8 cellular contexts compared by ENCODE assay signal in the genomic region with DNA sequence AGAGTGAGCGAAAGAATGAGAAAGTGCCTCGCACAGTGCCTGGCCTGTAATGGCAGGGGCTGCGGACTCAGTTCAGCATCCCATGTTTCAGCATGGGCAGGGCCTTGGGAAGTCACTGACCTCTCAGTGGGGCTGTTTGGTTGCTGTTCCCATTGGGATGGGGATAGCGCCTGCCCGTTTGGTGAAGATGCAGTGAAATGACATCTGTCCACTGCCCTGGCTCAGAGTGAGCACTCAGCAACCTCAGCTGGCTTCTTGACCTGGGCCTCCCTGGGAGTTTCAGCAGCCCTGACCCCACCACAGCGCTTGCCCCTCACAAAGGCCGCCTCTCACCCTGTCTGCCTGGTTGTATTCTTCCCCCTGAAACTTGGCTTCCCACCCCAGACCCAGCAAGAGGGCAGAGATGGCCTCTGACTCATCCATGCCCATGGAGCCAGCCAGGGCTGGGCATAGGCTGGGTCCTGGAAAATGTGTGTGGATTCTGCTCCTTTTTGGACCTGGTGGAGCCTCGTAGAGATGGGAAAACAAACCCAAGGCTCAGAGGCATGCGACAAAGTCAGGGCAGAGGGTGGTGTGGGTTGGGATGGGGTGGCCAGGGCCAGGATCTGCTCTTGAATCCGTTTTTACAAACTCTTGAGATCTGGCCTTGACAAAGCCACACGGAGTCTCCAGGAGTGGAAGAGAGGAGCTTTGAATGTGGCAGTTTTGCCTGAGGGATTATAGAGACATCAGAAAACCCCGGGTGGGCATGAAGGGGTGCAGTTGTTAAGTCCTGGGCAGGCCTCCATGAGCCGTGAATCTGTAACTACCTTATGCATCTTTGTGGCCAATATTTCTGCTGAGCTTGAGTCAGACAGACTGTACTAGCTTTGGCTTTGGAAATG. TPM values are rescaled to one million over a fixed set of nuclear protein-coding genes. Genes with fewer than 3 reads are reported as not detected.
DNase-seq lines count a peak whose midpoint lies in the region; ATAC-seq and TF ChIP-seq lines count a peak whose summit lies in the region.

No MANE protein-coding gene starts in this region.

- no peaks in the 10 kb centered on the region; a peak in 1 of 4 replicates for H3K4me1 ChIP-seq in SK-N-SH (ENCODE audit: control insufficient read depth in 1 of 2, insufficient read depth in 2 of 2, low read depth in 1 of 2, low read length in 1 of 2)
- peaks cover 15% of the 10 kb centered on the region for H3K4me1 ChIP-seq in adipocyte (ENCODE audit: control insufficient read depth, insufficient read depth, low read length)
- H3K4me1 ChIP-seq in stomach smooth muscle (ENCODE audit: control insufficient read depth, insufficient read depth, low read length) = peaks cover 19% of the 10 kb centered on the region

- WGBS in SK-N-SH (ENCODE audit: low lambda C conversion rate) = 70% methylated on average over 9 of the region's 13 CpGs

- no peaks in the 10 kb centered on the region for H3K9me2 ChIP-seq in SK-N-SH

- no peak for TF ChIP-seq EP300 in SK-N-SH (IDR thresholded peaks at IDR 0.05; ENCODE audit: borderline replicate concordance in 1 of 2, low read depth in 1 of 2, low read length in 1 of 2)

- no peaks in the 10 kb centered on the region for H3K9me3 ChIP-seq in SK-N-SH
- H3K9me3 ChIP-seq in adipocyte (ENCODE audit: control insufficient read depth, low read length) = no peaks in the 10 kb centered on the region
- no peaks in the 10 kb centered on the region for H3K9me3 ChIP-seq in stomach smooth muscle (ENCODE audit: control insufficient read depth in 2 of 2, low read length in 2 of 2)

- no peaks in the 10 kb centered on the region for H3K79me2 ChIP-seq in SK-N-SH (ENCODE audit: insufficient read depth)

- no peaks in the 10 kb centered on the region for H3F3A ChIP-seq in SK-N-SH (replicated peaks; ENCODE audit: insufficient read depth)

- peak; percentile 43 for ATAC-seq in SK-N-SH treated with all-trans-retinoic acid at 6 μM for 48 hours

- no peak for DNase-seq in SK-N-SH
- DNase-seq in adipocyte (ENCODE audit: low read depth) = peak; percentile 59
- peak; percentile 50 for DNase-seq in islet precursor cell
- no peak for DNase-seq in GM19240 (ENCODE audit: insufficient read length, low spot score)
- no peak for DNase-seq in NCI-H2171 (lab: John Stamatoyannopoulos, UW)
- DNase-seq in NCI-H2029 (lab: John Stamatoyannopoulos, UW) = no peak

- H3K36me3 ChIP-seq in SK-N-SH (replicated peaks in 1 of 2; ENCODE audit: control insufficient read depth in 1 of 2, insufficient read depth in 2 of 2, low read length in 1 of 2) (no peaks in the 10 kb centered on the region), adipocyte (ENCODE audit: control insufficient read depth, insufficient read depth, low read length, severe bottlenecking) (peaks cover 7% of the 10 kb centered on the region), stomach smooth muscle (ENCODE audit: control insufficient read depth in 2 of 2, insufficient read depth in 2 of 2, low read length in 2 of 2) (peaks cover 4 to 10% of the 10 kb centered on the region in 2 donors)

- H2AFZ ChIP-seq in SK-N-SH (ENCODE audit: low read depth) = no peak overlapping the region

- H3K9ac ChIP-seq in SK-N-SH = no peak overlapping the region
- H3K9ac ChIP-seq in adipocyte (ENCODE audit: low read length) = peak overlapping the region; percentile 90
- peak overlapping the region; percentile 90 to 92 for H3K9ac ChIP-seq in stomach smooth muscle (ENCODE audit: low read length in 2 of 2)

- H3K4me3 ChIP-seq in SK-N-SH (ENCODE audit: low read depth in 2 of 2, low read length in 1 of 2) (no peak overlapping the region), adipocyte (ENCODE audit: low read length) (peak overlapping the region; percentile 86), stomach smooth muscle (ENCODE audit: low read length in 2 of 2) (peak overlapping the region; percentile 83 to 90)

- POLR2A ChIA-PET in SK-N-SH (lab: Yijun Ruan, JAX) = no interaction called here

- H3K27ac ChIP-seq in SK-N-SH (ENCODE audit: low read depth in 2 of 2, low read length in 1 of 2) (no peak overlapping the region), stomach smooth muscle (ENCODE audit: low read length) (peak overlapping the region; percentile 80)

- H4K20me1 ChIP-seq in SK-N-SH (ENCODE audit: insufficient read depth) = no peaks in the 10 kb centered on the region

- no peak for TF ChIP-seq CTCF in SK-N-SH (IDR thresholded peaks at IDR 0.05)

- no peak overlapping the region for H3K4me2 ChIP-seq in SK-N-SH

- no peaks in the 10 kb centered on the region for H3K27me3 ChIP-seq in SK-N-SH (ENCODE audit: insufficient read depth)
- H3K27me3 ChIP-seq in adipocyte (replicated peaks; ENCODE audit: control insufficient read depth, insufficient read depth, low read length) = peaks cover 4% of the 10 kb centered on the region
- H3K27me3 ChIP-seq in stomach smooth muscle (ENCODE audit: control insufficient read depth in 1 of 2, insufficient read depth in 2 of 2, low read length in 2 of 2) = no peaks in the 10 kb centered on the region

- CTCF ChIA-PET in SK-N-SH (lab: Yijun Ruan, JAX) = interaction anchor here (0.8 to 1.0 kb wide), 2 partner anchors 20 to 103 kb away, joined by 3 read pairs; no protein-coding TSS in a partner anchor

- TF ChIP-seq RAD21 in SK-N-SH (IDR thresholded peaks at IDR 0.05; ENCODE audit: low read length) = no peak

TF ChIP-seq in SK-N-SH treated with all-trans-retinoic acid at 6 μM for 48 hours, 23 proteins besides CTCF, POLR2A, EP300 and RAD21 (continues in another document):
- TF ChIP-seq ZFP30 (CRISPR knock-in tag; IDR thresholded peaks at IDR 0.05) = no peak
- no peak for TF ChIP-seq OSR1 (CRISPR knock-in tag; IDR thresholded peaks at IDR 0.05)
- TF ChIP-seq CSRNP3 (CRISPR knock-in tag; IDR thresholded peaks at IDR 0.05) = no peak
- no peak for TF ChIP-seq PPARA (CRISPR knock-in tag; IDR thresholded peaks at IDR 0.05; ENCODE audit: borderline replicate concordance)
- TF ChIP-seq TOX (CRISPR knock-in tag; IDR thresholded peaks at IDR 0.05; ENCODE audit: borderline replicate concordance) = no peak

TF ChIP-seq in SK-N-SH, 30 proteins besides CTCF, POLR2A, EP300 and RAD21:
- TF ChIP-seq ZBTB33 (IDR thresholded peaks at IDR 0.05; ENCODE audit: borderline replicate concordance, low read depth) = no peak

RNA-seq across cellular contexts. Expression of gene XKR8, which starts 1.2 kb away (rescaled TPM):
- polyA plus RNA-seq in SK-N-SH (2012; rRNA removed) = 0.02 TPM in 1 of 2 replicates, not detected in the other
- polyA plus RNA-seq in SK-N-SH (2012; cell fraction: cytosol; rRNA removed) = 0.01 and 0.03 TPM in 2 replicates
- 0.07 and 0.19 TPM in 2 replicates for polyA plus RNA-seq in SK-N-SH (2012; cell fraction: nucleus; rRNA removed)

RNA-seq across cellular contexts. Expression of gene SMPDL3B, which starts 26.2 kb away (rescaled TPM):
- 0.67 and 0.95 TPM in 2 replicates for polyA plus RNA-seq in SK-N-SH (2012; rRNA removed)
- polyA plus RNA-seq in SK-N-SH (2012; cell fraction: cytosol; rRNA removed) = 0.35 and 0.46 TPM in 2 replicates
- polyA plus RNA-seq in SK-N-SH (2012; cell fraction: nucleus; rRNA removed) = 0.64 and 0.82 TPM in 2 replicates

RNA-seq across cellular contexts. Expression of gene RPA2, which starts 46.6 kb away (rescaled TPM):
- polyA plus RNA-seq in SK-N-SH (2012; rRNA removed) = 39.8 and 39.9 TPM in 2 replicates
- polyA plus RNA-seq in SK-N-SH (2012; cell fraction: cytosol; rRNA removed) = 39.9 and 41.1 TPM in 2 replicates
- 14.9 and 26.1 TPM in 2 replicates for polyA plus RNA-seq in SK-N-SH (2012; cell fraction: nucleus; rRNA removed)

Comparison
In these comparisons a context has a peak if more than half of its experiments do, and no peak if none do; other contexts are left out.
1. DNase-seq: peak in adipocyte (single experiment) and islet precursor cell (single experiment); none in SK-N-SH (single experiment), GM19240 (single experiment), NCI-H2171 (single experiment) and NCI-H2029 (single experiment).
2. H3K4me3 ChIP-seq: peak in adipocyte (single experiment) and stomach smooth muscle (2 of 2); none in SK-N-SH (0 of 2).